Comparison of ENCODE assay signal across 7 cellular contexts in the genomic region with DNA sequence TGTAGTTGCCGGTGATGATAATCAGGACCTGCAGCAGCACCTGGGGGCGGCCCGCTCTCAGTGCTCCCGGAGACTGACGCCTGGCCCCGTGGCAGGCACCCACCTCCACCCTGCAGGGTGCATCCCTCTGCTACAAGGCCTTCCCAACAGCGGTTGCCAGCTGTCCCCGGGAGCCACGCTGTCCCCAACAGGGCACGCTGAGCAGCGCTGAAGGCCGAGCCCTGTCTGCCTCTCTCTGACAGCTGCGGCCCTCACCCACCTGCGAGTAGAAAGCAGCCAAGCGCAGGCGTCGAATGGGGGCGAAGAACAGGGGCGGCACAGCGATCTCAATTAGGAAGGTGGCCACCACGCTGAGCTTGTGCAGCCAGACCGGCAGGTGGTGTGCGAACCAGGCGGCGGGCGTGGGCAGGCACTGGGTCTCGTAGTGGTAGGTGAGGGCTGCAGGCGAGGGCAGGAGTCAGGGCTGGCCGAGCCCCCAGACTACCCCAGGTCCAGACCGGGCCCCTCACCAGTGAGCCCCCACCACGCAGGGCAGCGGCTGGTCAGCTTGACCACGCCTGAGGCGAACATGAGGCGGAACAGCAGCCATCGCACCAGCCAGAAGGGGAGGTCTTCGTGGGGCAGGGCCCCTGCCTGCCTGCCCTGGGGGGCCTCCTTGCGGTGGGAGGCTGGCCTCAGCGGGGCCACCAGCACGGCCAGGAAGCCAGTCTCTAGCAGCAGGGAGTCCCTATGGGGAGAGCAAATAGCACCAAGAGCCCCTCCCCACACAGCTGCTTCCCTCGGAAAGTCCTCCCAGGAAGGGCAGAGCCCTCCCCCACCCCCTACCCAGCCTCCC.
DNase-seq lines count a peak whose midpoint lies in the region; ATAC-seq, FAIRE-seq and TF ChIP-seq lines count a peak whose summit lies in the region.
"Had no signal": no experiment of that assay in that cellular context is flagged by ENCODE, and none has a peak within 500 bp of the region (broad histone marks: within the 10 kb centered on the region; RNA-seq: fewer than 3 reads in every experiment).

No MANE protein-coding gene starts in this region.

- H3K4me2 ChIP-seq in DND-41 (ENCODE audit: insufficient read depth, low read length) = peak overlapping the region; percentile 99

- H3K27ac ChIP-seq in DND-41 (ENCODE audit: low read length) (peak overlapping the region; percentile 97), VCaP (peak overlapping the region; percentile 59; the same call in 1 of the 2 replicates), muscle layer of colon (ENCODE audit: low read depth, low read length) (no peak overlapping the region)

- H3K79me2 ChIP-seq in DND-41 (ENCODE audit: insufficient read depth, low read length) = peaks cover 60% of the 10 kb centered on the region

- peak overlapping the region; percentile 87 for H3K9ac ChIP-seq in DND-41 (ENCODE audit: low read depth, low read length)
- H3K9ac ChIP-seq in muscle layer of colon (ENCODE audit: low read length) = peak overlapping the region; percentile 93

- peak; percentile 30 for DNase-seq in DND-41
- no peak for DNase-seq in H54 (ENCODE audit: insufficient read length, low spot score)
- no peak for DNase-seq in RCC 7860 (ENCODE audit: low spot score)
- no peak for DNase-seq in GM03348 (ENCODE audit: low spot score)

- TF ChIP-seq POLR2A in H54 (IDR thresholded peaks at IDR 0.05; ENCODE audit: low read depth, low read length) = no peak

- H3K4me3 ChIP-seq in DND-41 (ENCODE audit: low read depth in 1 of 2, low read length in 2 of 2) = peak overlapping the region; percentile 93 to 98; a peak in 3 of 4 replicates
- H3K4me3 ChIP-seq in muscle layer of colon (ENCODE audit: low read depth in 1 of 2, low read length in 2 of 2) = peak overlapping the region; percentile 96 to 99

- H3K27me3 ChIP-seq in DND-41 (ENCODE audit: insufficient read depth, low read length, poor library complexity) (no peaks in the 10 kb centered on the region), muscle layer of colon (ENCODE audit: control insufficient read depth in 1 of 2, insufficient read depth in 2 of 2, low read length in 2 of 2) (no peaks in the 10 kb centered on the region)

- H3K4me1 ChIP-seq in DND-41 (ENCODE audit: insufficient read depth, low read length) = peaks cover 46% of the 10 kb centered on the region
- peaks cover 22% of the 10 kb centered on the region for H3K4me1 ChIP-seq in muscle layer of colon (ENCODE audit: insufficient read depth, low read length)

- no peaks in the 10 kb centered on the region for H3K9me3 ChIP-seq in DND-41 (ENCODE audit: insufficient read depth, low read length, severe bottlenecking)
- H3K9me3 ChIP-seq in muscle layer of colon (ENCODE audit: low read length) = no peaks in the 10 kb centered on the region

- no peak for ATAC-seq in DND-41 (ENCODE audit: insufficient read depth, low read depth)

- H3K36me3 ChIP-seq in DND-41 (ENCODE audit: insufficient read depth, low read length) (peaks cover 48% of the 10 kb centered on the region), muscle layer of colon (ENCODE audit: insufficient read depth, low read length) (peaks cover 21% of the 10 kb centered on the region)

- FAIRE-seq in H54 (lab: Jason Lieb, UNC) = no peak
- FAIRE-seq in RCC 7860 (lab: Jason Lieb, UNC) = no peak
- FAIRE-seq: TTC549 had no signal

- H2AFZ ChIP-seq in DND-41 (ENCODE audit: low read depth, low read length) = no peak overlapping the region

- no peak for TF ChIP-seq CTCF in DND-41 (IDR thresholded peaks at IDR 0.05; ENCODE audit: borderline replicate concordance, extremely low read depth, low read length, poor library complexity, severe bottlenecking)
- no peak for TF ChIP-seq CTCF in VCaP (conservative IDR thresholded peaks at IDR 0.05)

- H4K20me1 ChIP-seq in DND-41 (ENCODE audit: insufficient read depth, low read length) = peaks cover 24% of the 10 kb centered on the region
